22 cellular contexts compared by ENCODE assay signal in the genomic region with DNA sequence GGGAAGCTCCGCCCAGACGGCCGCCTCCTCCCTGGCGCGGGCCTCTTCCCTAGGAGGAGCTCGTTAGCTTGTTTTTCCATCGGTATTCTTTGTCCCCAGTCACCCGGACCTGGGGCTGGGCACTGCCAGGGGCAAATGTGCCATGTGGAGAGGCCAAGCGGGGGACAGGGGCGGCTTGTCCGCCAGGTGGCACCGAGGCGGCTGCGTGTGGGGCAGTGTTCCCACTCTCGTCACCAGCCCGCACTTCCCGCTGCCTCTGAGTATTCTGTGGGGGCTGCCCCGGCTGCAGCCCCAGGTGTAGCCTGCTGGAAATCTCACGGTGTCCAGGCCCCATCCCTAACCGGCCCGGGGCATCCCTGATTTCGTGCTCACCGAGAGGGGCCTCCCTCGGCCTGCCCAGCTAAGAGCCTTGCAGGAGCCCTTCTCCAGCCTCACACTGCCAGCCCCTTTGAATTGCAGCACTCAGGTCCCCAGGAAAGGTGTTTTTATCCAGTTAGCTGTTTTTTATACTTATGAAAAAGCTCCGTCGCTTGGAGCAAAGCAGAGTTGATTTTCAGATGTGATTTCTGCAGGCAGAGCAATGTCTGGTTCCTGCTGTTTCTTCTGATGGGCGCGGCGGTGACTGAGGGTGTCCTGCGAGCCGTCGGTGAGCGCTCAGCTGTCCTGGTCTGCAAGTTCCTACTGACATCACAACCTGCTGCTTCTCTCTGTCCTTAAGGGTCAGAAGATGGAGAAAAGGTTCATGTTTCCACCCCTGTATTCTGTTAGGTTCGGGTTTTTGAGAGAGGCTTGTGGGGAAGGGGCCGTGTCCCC.
A peak's percentile ranks its signal among the peaks of the same experiment; 100 is the strongest.
DNase-seq lines count a peak whose midpoint lies in the region; TF ChIP-seq lines count a peak whose summit lies in the region.
"Had no signal": no experiment of that assay in that cellular context is flagged by ENCODE, and none has a peak within 500 bp of the region (broad histone marks: within the 10 kb centered on the region; RNA-seq: fewer than 3 reads in every experiment).

No MANE protein-coding gene starts in this region.

- H3K36me3 ChIP-seq in breast epithelium (no peaks in the 10 kb centered on the region), uterus (no peaks in the 10 kb centered on the region)

- no peak overlapping the region for H3K27ac Mint-ChIP-seq in activated CD4-positive, alpha-beta T cell treated with anti-CD3 and anti-CD28 coated beads, Interleukin-2, amount 10 ng/mL, durations not matched to agents 7 days and 5 days
- H3K27ac Mint-ChIP-seq: activated CD4-positive, alpha-beta T cell treated with anti-CD3 and anti-CD28 coated beads for 36 hours; HFFc6 had no signal

- no peak for TF ChIP-seq POLR2A in breast epithelium (IDR thresholded peaks at IDR 0.05)
- no peak for TF ChIP-seq POLR2A in uterus (IDR thresholded peaks at IDR 0.05)

- H3K4me1 Mint-ChIP-seq in activated CD4-positive, alpha-beta T cell treated with anti-CD3 and anti-CD28 coated beads, Interleukin-2, amount 10 ng/mL, durations not matched to agents 7 days and 5 days, result no peaks in the 10 kb centered on the region
- H3K4me1 Mint-ChIP-seq: activated CD4-positive, alpha-beta T cell treated with anti-CD3 and anti-CD28 coated beads for 36 hours had no signal

- no peaks in the 10 kb centered on the region for H3K27me3 Mint-ChIP-seq in activated CD4-positive, alpha-beta T cell treated with anti-CD3 and anti-CD28 coated beads, Interleukin-2, amount 10 ng/mL, durations not matched to agents 7 days and 5 days
- H3K27me3 Mint-ChIP-seq: activated CD4-positive, alpha-beta T cell treated with anti-CD3 and anti-CD28 coated beads for 36 hours had no signal

- H3K4me3 ChIP-seq in breast epithelium, result peak overlapping the region in 2 of 3 donors; percentile 15 to 44
- no peak overlapping the region for H3K4me3 ChIP-seq in uterus
- H3K4me3 ChIP-seq: A549, PC-9, skin epidermis had no signal

- CTCF ChIA-PET in activated CD4-positive, alpha-beta T cell treated with anti-CD3 and anti-CD28 coated beads, Interleukin-2, amount 10 ng/mL, durations not matched to agents 7 days and 5 days (lab: Charles Lee), result no interaction called here

- intact Hi-C loops in breast epithelium (cut with DNase I; ENCODE audit: low total_unique reads) (no loop called here), uterus (cut with DNase I; ENCODE audit: low total_unique reads) (no loop called here)

- H3K9me3 ChIP-seq in breast epithelium (no peaks in the 10 kb centered on the region), uterus (no peaks in the 10 kb centered on the region)
- H3K9me3 ChIP-seq: A549 had no signal

- no peak overlapping the region for H3K4me3 Mint-ChIP-seq in activated CD4-positive, alpha-beta T cell treated with anti-CD3 and anti-CD28 coated beads, Interleukin-2, amount 10 ng/mL, durations not matched to agents 7 days and 5 days
- H3K4me3 Mint-ChIP-seq: activated CD4-positive, alpha-beta T cell treated with anti-CD3 and anti-CD28 coated beads for 36 hours; HFFc6 had no signal

- POLR2A ChIA-PET in activated CD4-positive, alpha-beta T cell treated with anti-CD3 and anti-CD28 coated beads, Interleukin-2, amount 10 ng/mL, durations not matched to agents 7 days and 5 days (lab: Charles Lee), result no interaction called here

- H3K27ac ChIP-seq in breast epithelium (peak overlapping the region; percentile 48 to 50), uterus (no peak overlapping the region)
- H3K27ac ChIP-seq: A549, C4-2B, KMS-11, PC-9, skin epidermis had no signal

- no peaks in the 10 kb centered on the region for H3K9me3 Mint-ChIP-seq in activated CD4-positive, alpha-beta T cell treated with anti-CD3 and anti-CD28 coated beads, Interleukin-2, amount 10 ng/mL, durations not matched to agents 7 days and 5 days
- H3K9me3 Mint-ChIP-seq: HFFc6 had no signal

- DNase-seq in activated effector memory CD4-positive, alpha-beta T cell treated with anti-CD3 and anti-CD28 coated beads, Interleukin-2, amount 50 U/mL, for 16 hours, result peak; percentile 57
- DNase-seq in activated effector memory CD4-positive, alpha-beta T cell treated with Interleukin-2 at 50 U/mL for 16 hours, result no peak
- peak; percentile 43 to 70 for DNase-seq in breast epithelium (ENCODE audit: low spot score in 2 of 2)
- peak; percentile 69 for DNase-seq in mesenteric fat pad (ENCODE audit: low spot score)
- DNase-seq in uterus, result peak; percentile 6 to 12
- DNase-seq in NK-92 treated with Interleukin-12 subunit alpha and Interleukin-12 subunit beta, amount 100 ng/mL, for 24 hours (lab: John Stamatoyannopoulos, UW), result no peak
- no peak for DNase-seq in activated CD4-positive, alpha-beta T cell treated with anti-CD3 and anti-CD28 coated beads, Interleukin-2, amount 10 ng/mL, durations not matched to agents 7 days and 5 days
- DNase-seq in stimulated activated naive CD4-positive, alpha-beta T cell treated with Interleukin-2 at 50 U/mL for 16 hours (lab: John Stamatoyannopoulos, UW), result no peak
- DNase-seq: activated CD4-positive, alpha-beta T cell treated with anti-CD3 and anti-CD28 coated beads for 36 hours; amniotic stem cell; HFFc6; hippocampal formation; kidney glomerular epithelial cell; NCI-H1092 treated with DMSO at 0.1 percent for 48 hours; NCI-H2171; NCI-H69; stimulated activated CD8-positive, alpha-beta memory T cell treated with anti-CD3 and anti-CD28 coated beads, Interleukin-4, amount 100 ng/mL, for 48 hours had no signal

- peaks cover 0 to 4% of the 10 kb centered on the region in 2 donors for H3K4me1 ChIP-seq in breast epithelium
- H3K4me1 ChIP-seq in uterus, result no peaks in the 10 kb centered on the region
- H3K4me1 ChIP-seq: A549 had no signal

- H3K27me3 ChIP-seq in breast epithelium, result no peaks in the 10 kb centered on the region
- no peaks in the 10 kb centered on the region for H3K27me3 ChIP-seq in uterus

- TF ChIP-seq CTCF in breast epithelium (IDR thresholded peaks at IDR 0.05) (peak in 1 of 3 donors; percentile 9), uterus (IDR thresholded peaks at IDR 0.05) (no peak)

- H3K36me3 Mint-ChIP-seq in activated CD4-positive, alpha-beta T cell treated with anti-CD3 and anti-CD28 coated beads, Interleukin-2, amount 10 ng/mL, durations not matched to agents 7 days and 5 days (ENCODE audit: low read depth), result no peaks in the 10 kb centered on the region

Comparison
In these comparisons a context has a peak if more than half of its experiments do, and no peak if none do; other contexts are left out.
1. DNase-seq: peak in activated effector memory CD4-positive, alpha-beta T cell treated with anti-CD3 and anti-CD28 coated beads, Interleukin-2, amount 50 U/mL, for 16 hours (single experiment), breast epithelium (2 of 2), mesenteric fat pad (single experiment) and uterus (2 of 2); none in activated effector memory CD4-positive, alpha-beta T cell treated with Interleukin-2 at 50 U/mL for 16 hours (single experiment), NK-92 treated with Interleukin-12 subunit alpha and Interleukin-12 subunit beta, amount 100 ng/mL, for 24 hours (single experiment), activated CD4-positive, alpha-beta T cell treated with anti-CD3 and anti-CD28 coated beads, Interleukin-2, amount 10 ng/mL, durations not matched to agents 7 days and 5 days (single experiment) and stimulated activated naive CD4-positive, alpha-beta T cell treated with Interleukin-2 at 50 U/mL for 16 hours (single experiment).
2. H3K27ac ChIP-seq: peak in breast epithelium (2 of 2); none in uterus (0 of 2).
3. H3K4me3 ChIP-seq: peak in breast epithelium (2 of 3); none in uterus (0 of 2).